In the genomic region with DNA sequence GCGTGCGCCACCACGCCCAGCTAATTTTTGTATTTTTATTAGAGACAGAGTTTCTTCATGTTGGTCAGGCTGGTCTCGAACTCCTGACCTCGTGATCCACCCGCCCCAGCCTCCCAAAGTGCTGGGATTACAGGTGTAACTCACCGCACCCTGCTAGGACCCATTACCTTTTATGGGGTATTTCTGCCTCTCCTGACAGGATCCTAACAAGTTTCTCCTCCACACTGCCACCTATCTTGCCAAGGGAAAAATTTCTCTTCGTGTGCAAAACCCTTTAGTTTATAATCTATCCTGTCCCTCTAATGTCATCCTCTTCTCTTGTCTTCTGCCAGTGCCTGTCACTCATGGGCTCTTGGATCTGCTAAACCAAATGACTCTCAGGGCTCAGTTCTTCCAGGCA, we compare ENCODE assay signal across 2 cellular contexts.
TF ChIP-seq lines count a peak whose summit lies in the region.

No MANE protein-coding gene starts in this region.

TF ChIP-seq in HEK293T, 16 proteins besides CTCF, POLR2A, EP300 and RAD21 (continued from another document):
- TF ChIP-seq, protein P1, sequence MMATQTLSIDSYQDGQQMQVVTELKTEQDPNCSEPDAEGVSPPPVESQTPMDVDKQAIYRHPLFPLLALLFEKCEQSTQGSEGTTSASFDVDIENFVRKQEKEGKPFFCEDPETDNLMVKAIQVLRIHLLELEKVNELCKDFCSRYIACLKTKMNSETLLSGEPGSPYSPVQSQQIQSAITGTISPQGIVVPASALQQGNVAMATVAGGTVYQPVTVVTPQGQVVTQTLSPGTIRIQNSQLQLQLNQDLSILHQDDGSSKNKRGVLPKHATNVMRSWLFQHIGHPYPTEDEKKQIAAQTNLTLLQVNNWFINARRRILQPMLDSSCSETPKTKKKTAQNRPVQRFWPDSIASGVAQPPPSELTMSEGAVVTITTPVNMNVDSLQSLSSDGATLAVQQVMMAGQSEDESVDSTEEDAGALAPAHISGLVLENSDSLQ (IDR thresholded peaks at IDR 0.05), result peak; percentile 56
TF ChIP-seq in HEK293T: peak in this region for 1.

TF ChIP-seq in WTC11, 78 proteins besides CTCF, POLR2A, EP300 and RAD21 (continued from another document):
- TF ChIP-seq SMAD3 (CRISPR knock-in tag; IDR thresholded peaks at IDR 0.05; ENCODE audit: borderline replicate concordance) (no peak), MYBL2 (CRISPR knock-in tag; IDR thresholded peaks at IDR 0.05) (no peak)
- TF ChIP-seq, protein P2, sequence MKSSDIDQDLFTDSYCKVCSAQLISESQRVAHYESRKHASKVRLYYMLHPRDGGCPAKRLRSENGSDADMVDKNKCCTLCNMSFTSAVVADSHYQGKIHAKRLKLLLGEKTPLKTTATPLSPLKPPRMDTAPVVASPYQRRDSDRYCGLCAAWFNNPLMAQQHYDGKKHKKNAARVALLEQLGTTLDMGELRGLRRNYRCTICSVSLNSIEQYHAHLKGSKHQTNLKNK (CRISPR knock-in tag; IDR thresholded peaks at IDR 0.05), result no peak
